Comparison of ENCODE assay signal across 17 cellular contexts in genomic region chr2:222303828-222304736, GRCh38. TPM values are rescaled to one million over a fixed set of nuclear protein-coding genes. Genes with fewer than 3 reads are reported as not detected.
DNase-seq lines count a peak whose midpoint lies in the region; ATAC-seq and TF ChIP-seq lines count a peak whose summit lies in the region.
"Had no signal": no experiment of that assay in that cellular context is flagged by ENCODE, and none has a peak within 500 bp of the region (broad histone marks: within the 10 kb centered on the region; RNA-seq: fewer than 3 reads in every experiment).

No MANE protein-coding gene starts in this region.

- POLR2A ChIA-PET in A673 (lab: Charles Lee; ENCODE audit: low non-redundant PET) = no interaction called here
- POLR2A ChIA-PET in naive thymus-derived CD4-positive, alpha-beta T cell (lab: Charles Lee) = no interaction called here

- ATAC-seq in activated T-helper 17 cell treated with anti-CD3 and anti-CD28 coated beads, Interleukin-2, amount 50 U/mL, for 72 hours (replicated peaks) = no peak
- no peak for ATAC-seq in naive thymus-derived CD4-positive, alpha-beta T cell
- ATAC-seq: body of pancreas had no signal

- no peak for TF ChIP-seq CTCF in A673 (conservative IDR thresholded peaks at IDR 0.05; ENCODE audit: low read depth, low read length)
- TF ChIP-seq CTCF in GM13977 (IDR thresholded peaks at IDR 0.05; ENCODE audit: extremely low read depth, insufficient read depth, missing control alignments) = no peak

- peaks cover 25% of the 10 kb centered on the region for H3K36me3 Mint-ChIP-seq in activated T-helper 17 cell treated with anti-CD3 and anti-CD28 coated beads, Interleukin-2, amount 50 U/mL, for 72 hours (ENCODE audit: low read depth)
- H3K36me3 Mint-ChIP-seq in naive thymus-derived CD4-positive, alpha-beta T cell = peaks cover 3 to 18% (median 7%) of the 10 kb centered on the region in 5 donors

- no peak overlapping the region for H3K27ac Mint-ChIP-seq in activated T-helper 17 cell treated with anti-CD3 and anti-CD28 coated beads, Interleukin-2, amount 50 U/mL, for 72 hours
- H3K27ac Mint-ChIP-seq in naive thymus-derived CD4-positive, alpha-beta T cell = peak overlapping the region in 1 of 9 donors; percentile 85
- H3K27ac Mint-ChIP-seq: immature natural killer cell had no signal

- in situ Hi-C loops in GM13977 (cut with MboI; ENCODE audit: low pct_unique_long_range_greater_than_20kb, low sequenced_read_pairs, unreplicated experiment) = no loop called here

- H3K27me3 Mint-ChIP-seq in activated T-helper 17 cell treated with anti-CD3 and anti-CD28 coated beads, Interleukin-2, amount 50 U/mL, for 72 hours = peaks cover 83% of the 10 kb centered on the region
- H3K27me3 Mint-ChIP-seq in naive thymus-derived CD4-positive, alpha-beta T cell = peaks cover 88 to 99% (median 94%) of the 10 kb centered on the region in 5 donors

- peaks cover 13% of the 10 kb centered on the region for H3K9me3 Mint-ChIP-seq in activated T-helper 17 cell treated with anti-CD3 and anti-CD28 coated beads, Interleukin-2, amount 50 U/mL, for 72 hours
- H3K9me3 Mint-ChIP-seq in naive thymus-derived CD4-positive, alpha-beta T cell = peaks cover 8 to 27% (median 11%) of the 10 kb centered on the region in 11 donors

- no peaks in the 10 kb centered on the region for H3K36me3 ChIP-seq in A673 (ENCODE audit: insufficient read depth, low read length, poor library complexity, severe bottlenecking)
- H3K36me3 ChIP-seq in naive thymus-derived CD4-positive, alpha-beta T cell (ENCODE audit: control insufficient read depth in 2 of 3, insufficient read depth in 3 of 3, low read length in 3 of 3) = no peaks in the 10 kb centered on the region
- H3K36me3 ChIP-seq: thyroid gland had no signal

- H3K4me1 ChIP-seq in A673 (ENCODE audit: insufficient read depth, low read length, poor library complexity, severe bottlenecking) = peaks cover 37% of the 10 kb centered on the region
- H3K4me1 ChIP-seq in naive thymus-derived CD4-positive, alpha-beta T cell (ENCODE audit: control insufficient read depth in 2 of 2, insufficient read depth in 2 of 2, low read length in 2 of 2) = peaks cover 0 to 12% of the 10 kb centered on the region in 2 donors

- CTCF ChIA-PET in A673 (lab: Charles Lee) = no interaction called here
- CTCF ChIA-PET in naive thymus-derived CD4-positive, alpha-beta T cell (lab: Charles Lee) = no interaction called here

- no peaks in the 10 kb centered on the region for H3K9me3 ChIP-seq in A673 (ENCODE audit: low read depth, low read length, poor library complexity, severe bottlenecking)
- H3K9me3 ChIP-seq in naive thymus-derived CD4-positive, alpha-beta T cell (ENCODE audit: control insufficient read depth in 2 of 3, low read length in 3 of 3) = no peaks in the 10 kb centered on the region
- H3K9me3 ChIP-seq: body of pancreas, thyroid gland had no signal

- DNase-seq in A673 (ENCODE audit: low spot score) (no peak), GM13977 (ENCODE audit: low spot score) (no peak), HuH-7.5 (ENCODE audit: low spot score) (no peak), NCI-H345 treated with DMSO at 0.1 percent for 48 hours (lab: John Stamatoyannopoulos, UW; ENCODE audit: unreplicated experiment) (no peak)
- no peak for DNase-seq in naive thymus-derived CD4-positive, alpha-beta T cell
- no peak for DNase-seq in activated CD8-positive, alpha-beta memory T cell treated with anti-CD3 and anti-CD28 coated beads, Interleukin-2, amount 50 U/mL, for 48 hours
- DNase-seq: activated CD4-positive, alpha-beta T cell treated with anti-CD3 and anti-CD28 coated beads, Interleukin-2, amount 50 U/mL, for 48 hours; body of pancreas; C1 segment of cervical spinal cord; immature natural killer cell; NCI-H69; nucleus accumbens; thyroid gland had no signal

- no TSS peak for BruUV-seq in A673 (replicated peaks; lab: Mats Ljungman, UMichigan)

- peak overlapping the region; percentile 65 for H3K4me3 Mint-ChIP-seq in activated T-helper 17 cell treated with anti-CD3 and anti-CD28 coated beads, Interleukin-2, amount 50 U/mL, for 72 hours
- peak overlapping the region in 6 of 10 donors; percentile 65 to 88 (median 78) for H3K4me3 Mint-ChIP-seq in naive thymus-derived CD4-positive, alpha-beta T cell

- intact Hi-C loops in A673 (cut with micrococcal nuclease; ENCODE audit: unreplicated experiment) = no loop called here
- intact Hi-C loops in naive thymus-derived CD4-positive, alpha-beta T cell (cut with micrococcal nuclease) = loop anchor here in 1 of 2 donors (2.0 kb wide), 2 partner anchors 13 to 15 kb away; no protein-coding TSS in a partner anchor

- peaks cover 22% of the 10 kb centered on the region for H3K4me1 Mint-ChIP-seq in activated T-helper 17 cell treated with anti-CD3 and anti-CD28 coated beads, Interleukin-2, amount 50 U/mL, for 72 hours
- H3K4me1 Mint-ChIP-seq in naive thymus-derived CD4-positive, alpha-beta T cell = peaks cover 33 to 53% (median 45%) of the 10 kb centered on the region in 7 donors

- H3K27me3 ChIP-seq in A673 (replicated peaks; ENCODE audit: insufficient read depth, low read depth, low read length, poor library complexity) = no peaks in the 10 kb centered on the region
- peaks cover 15 to 32% of the 10 kb centered on the region in 2 donors for H3K27me3 ChIP-seq in naive thymus-derived CD4-positive, alpha-beta T cell (ENCODE audit: control insufficient read depth in 2 of 2, insufficient read depth in 2 of 2, low read length in 2 of 2)

- no peak overlapping the region for H3K4me3 ChIP-seq in A673 (ENCODE audit: low read depth, low read length, poor library complexity, severe bottlenecking)
- H3K4me3 ChIP-seq in GM08714 (ENCODE audit: low read length) = peak overlapping the region; percentile 60; the same call in 1 of the 2 replicates
- no peak overlapping the region for H3K4me3 ChIP-seq in naive thymus-derived CD4-positive, alpha-beta T cell (ENCODE audit: low read length)
- H3K4me3 ChIP-seq: body of pancreas, SK-N-MC, thyroid gland had no signal

- peak overlapping the region; percentile 57 for H3K27ac ChIP-seq in A673 (ENCODE audit: low read depth, low read length, poor library complexity, severe bottlenecking)
- H3K27ac ChIP-seq in naive thymus-derived CD4-positive, alpha-beta T cell (ENCODE audit: low read depth, low read length) = no peak overlapping the region
- H3K27ac ChIP-seq: body of pancreas, SK-N-MC, thyroid gland had no signal

RNA-seq across cellular contexts. Expression of gene PAX3, which starts 5.3 kb away (rescaled TPM):
- 39.3 and 47.2 TPM in 2 replicates for total RNA-seq in A673 (2021)
- not detected for total RNA-seq in activated T-helper 17 cell treated with anti-CD3 and anti-CD28 coated beads, Interleukin-2, amount 50 U/mL, for 72 hours
- not detected for total RNA-seq in naive thymus-derived CD4-positive, alpha-beta T cell
- polyA plus RNA-seq in naive thymus-derived CD4-positive, alpha-beta T cell = not detected
- total RNA-seq: body of pancreas, thyroid gland had no signal
- polyA plus RNA-seq: esophagus, immature natural killer cell had no signal

Comparison
In these comparisons a context has a peak if more than half of its experiments do, and no peak if none do; other contexts are left out.
1. RNA of gene PAX3, which starts 5.3 kb away (total RNA-seq): 39.3 to 47.2 TPM in A673; not detected in activated T-helper 17 cell treated with anti-CD3 and anti-CD28 coated beads, Interleukin-2, amount 50 U/mL, for 72 hours and not detected in naive thymus-derived CD4-positive, alpha-beta T cell; every median in the first group is over 10 times any median in the second.